In the genomic region with DNA sequence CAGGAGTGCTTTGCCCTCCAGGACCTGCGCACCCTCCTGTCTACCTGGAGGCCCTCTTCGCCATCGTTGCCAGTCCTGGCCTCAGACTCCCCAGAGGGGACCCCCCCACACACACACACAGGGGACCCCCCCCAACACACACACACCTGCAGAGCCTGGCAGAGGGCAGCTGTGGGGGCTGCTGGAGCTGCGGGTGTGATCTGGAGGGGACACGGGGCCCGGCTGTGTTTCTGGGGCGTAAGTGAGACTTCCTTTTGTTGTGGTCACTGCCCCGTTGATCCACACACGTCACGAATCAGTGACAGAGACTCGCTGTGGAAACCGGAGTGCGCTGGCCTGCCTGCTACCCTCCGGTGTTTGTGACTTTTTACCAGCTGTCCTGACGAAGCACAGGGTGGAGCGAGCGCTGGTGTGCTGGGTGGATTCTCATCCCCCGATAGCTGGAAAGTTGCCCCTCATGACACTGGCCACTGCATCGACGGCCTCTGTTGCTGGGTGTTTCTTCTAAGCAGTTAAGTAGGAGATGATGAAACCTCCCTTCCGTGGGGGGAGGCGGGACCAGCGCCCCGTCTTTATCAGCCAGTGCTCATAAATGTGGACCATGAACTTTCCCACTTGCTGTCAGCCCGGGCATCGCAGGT, we compare ENCODE assay signal across 8 cellular contexts. TPM values are rescaled to one million over a fixed set of nuclear protein-coding genes. Genes with fewer than 3 reads are reported as not detected.
DNase-seq lines count a peak whose midpoint lies in the region; ATAC-seq and TF ChIP-seq lines count a peak whose summit lies in the region.

No MANE protein-coding gene starts in this region.

- in situ Hi-C loops in KBM-7 (cut with MboI; ENCODE audit: low pct_unique_long_range_greater_than_20kb, low sequenced_read_pairs), result no loop called here

- H3K36me3 ChIP-seq in MG63, result peaks cover 53% of the 10 kb centered on the region

- H3K4me3 Mint-ChIP-seq in endothelial cell (ENCODE audit: unreplicated experiment), result peak overlapping the region; percentile 88
- H3K4me3 Mint-ChIP-seq in nephron progenitor cell, result peak overlapping the region; percentile 75

- CTCF ChIA-PET in AG04449 (lab: Yijun Ruan, JAX), result no interaction called here

- H3K27me3 Mint-ChIP-seq in endothelial cell (ENCODE audit: unreplicated experiment) (peaks cover 23% of the 10 kb centered on the region), nephron progenitor cell (ENCODE audit: low read depth, poor library complexity) (peaks cover 45% of the 10 kb centered on the region)

- no peaks in the 10 kb centered on the region for H3K9me3 ChIP-seq in MG63

- POLR2A ChIA-PET in AG04449 (lab: Yijun Ruan, JAX), result no interaction called here

- H3K27me3 ChIP-seq in MG63, result no peaks in the 10 kb centered on the region

- no peak for DNase-seq in AG04449 (ENCODE audit: low read depth, low spot score)
- DNase-seq in MG63, result no peak
- no peak for DNase-seq in endothelial cell (ENCODE audit: low spot score)
- DNase-seq in nephron progenitor cell, result no peak
- DNase-seq in NCI-H1105 treated with DMSO at 0.1 percent for 48 hours (lab: John Stamatoyannopoulos, UW), result no peak
- no peak for DNase-seq in NCI-H1694 (lab: John Stamatoyannopoulos, UW)
- no peak for DNase-seq in KBM-7

- no peak for TF ChIP-seq CTCF in AG04449 (IDR thresholded peaks at IDR 0.05; ENCODE audit: insufficient read depth, low read length, missing control alignments)
- TF ChIP-seq CTCF in endothelial cell (IDR thresholded peaks at IDR 0.05; ENCODE audit: unreplicated experiment), result no peak
- TF ChIP-seq CTCF in nephron progenitor cell (IDR thresholded peaks at IDR 0.05), result no peak

- H3K27ac Mint-ChIP-seq in endothelial cell (ENCODE audit: unreplicated experiment) (no peak overlapping the region), nephron progenitor cell (no peak overlapping the region)

- no peaks in the 10 kb centered on the region for H3K9me3 Mint-ChIP-seq in endothelial cell (ENCODE audit: unreplicated experiment)
- no peaks in the 10 kb centered on the region for H3K9me3 Mint-ChIP-seq in nephron progenitor cell

- peaks cover 2% of the 10 kb centered on the region for H3K4me1 Mint-ChIP-seq in endothelial cell (ENCODE audit: unreplicated experiment)
- H3K4me1 Mint-ChIP-seq in nephron progenitor cell, result peaks cover 51% of the 10 kb centered on the region

- H3K36me3 Mint-ChIP-seq in endothelial cell (ENCODE audit: low read depth, unreplicated experiment), result no peaks in the 10 kb centered on the region
- no peaks in the 10 kb centered on the region for H3K36me3 Mint-ChIP-seq in nephron progenitor cell (ENCODE audit: low read depth)

- H3K4me3 ChIP-seq in AG04449 (ENCODE audit: low read depth, low read length) (peak overlapping the region; percentile 60), MG63 (peak overlapping the region; percentile 65)

- no peak for ATAC-seq in GM21737 (IDR thresholded peaks at IDR 0.05; ENCODE audit: unreplicated experiment)

RNA-seq across cellular contexts. Expression of a gene that starts 2.3 kb away (rescaled TPM):
- 191 and 238 TPM in 2 replicates for total RNA-seq in MG63 (2014; rRNA removed; shearing (Covaris generic); ENCODE audit: low replicate concordance)
- total RNA-seq in endothelial cell (ENCODE audit: unreplicated experiment), result 5.3 TPM

Comparison
In these comparisons a context has a peak if more than half of its experiments do, and no peak if none do; other contexts are left out.
1. RNA of a gene that starts 2.3 kb away (total RNA-seq): 191 to 238 TPM in MG63; 5.3 TPM in endothelial cell (single experiment); every median in the first group is over 10 times any median in the second.